Comparison of ENCODE assay signal across 1 cellular context in genomic region chr10:116671274-116671926, GRCh38.
TF ChIP-seq lines count a peak whose summit lies in the region.

No MANE protein-coding gene starts in this region.

TF ChIP-seq in GM23338, 12 proteins besides CTCF, POLR2A, EP300 and RAD21 (continued from another document):
- TF ChIP-seq ZNF462 (CRISPR knock-in tag; IDR thresholded peaks at IDR 0.05) (no peak), REST (IDR thresholded peaks at IDR 0.05; ENCODE audit: unreplicated experiment) (no peak), ZNF114 (CRISPR knock-in tag; IDR thresholded peaks at IDR 0.05) (no peak), NANOG (IDR thresholded peaks at IDR 0.05; ENCODE audit: borderline replicate concordance) (no peak), EZH2 (IDR thresholded peaks at IDR 0.05; ENCODE audit: low read depth, unreplicated experiment) (no peak), CREB1 (CRISPR knock-in tag; IDR thresholded peaks at IDR 0.05; ENCODE audit: low read depth) (no peak)
- TF ChIP-seq, protein P1, sequence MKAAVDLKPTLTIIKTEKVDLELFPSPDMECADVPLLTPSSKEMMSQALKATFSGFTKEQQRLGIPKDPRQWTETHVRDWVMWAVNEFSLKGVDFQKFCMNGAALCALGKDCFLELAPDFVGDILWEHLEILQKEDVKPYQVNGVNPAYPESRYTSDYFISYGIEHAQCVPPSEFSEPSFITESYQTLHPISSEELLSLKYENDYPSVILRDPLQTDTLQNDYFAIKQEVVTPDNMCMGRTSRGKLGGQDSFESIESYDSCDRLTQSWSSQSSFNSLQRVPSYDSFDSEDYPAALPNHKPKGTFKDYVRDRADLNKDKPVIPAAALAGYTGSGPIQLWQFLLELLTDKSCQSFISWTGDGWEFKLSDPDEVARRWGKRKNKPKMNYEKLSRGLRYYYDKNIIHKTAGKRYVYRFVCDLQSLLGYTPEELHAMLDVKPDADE (IDR thresholded peaks at IDR 0.05): no peak
TF ChIP-seq in GM23338: peak in this region for 0.
